1 cellular context compared by ENCODE assay signal in the genomic region with DNA sequence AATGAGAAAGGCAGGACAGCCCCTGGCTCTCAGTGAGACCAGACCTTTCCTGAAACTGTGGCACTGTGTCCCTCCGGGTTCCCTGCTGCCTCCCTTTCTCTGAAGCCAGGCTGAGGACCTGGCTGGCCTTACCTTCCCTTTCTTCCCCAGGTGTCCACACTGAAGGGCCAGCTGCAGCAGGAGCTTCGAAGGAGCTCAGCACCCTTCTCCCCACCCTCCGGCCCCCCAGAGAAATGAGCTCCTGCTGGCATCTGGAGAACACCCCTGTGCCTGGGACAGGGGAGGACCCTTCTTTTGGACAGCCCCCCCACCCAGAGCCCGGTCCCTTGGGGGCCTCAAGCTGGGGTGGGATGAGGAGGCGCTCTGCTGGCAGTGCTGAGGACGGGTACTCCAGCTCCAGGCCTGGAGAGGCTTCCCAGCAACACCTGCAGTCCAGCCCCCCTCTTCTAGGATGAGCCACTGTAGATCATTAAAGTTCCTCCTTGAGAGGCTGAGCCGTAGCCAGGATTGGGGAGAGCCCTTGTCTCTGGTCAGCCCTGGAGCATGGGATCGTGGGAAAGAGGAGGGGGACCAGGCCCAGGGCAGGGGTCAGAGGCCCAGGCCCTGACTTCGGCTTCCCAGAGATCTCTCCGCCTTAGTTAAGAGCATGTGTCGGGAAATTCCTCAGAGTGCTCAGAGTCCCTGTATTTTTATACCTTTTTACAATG.
TF ChIP-seq lines count a peak whose summit lies in the region.

No MANE protein-coding gene starts in this region.

TF ChIP-seq in GM23338, 12 proteins besides CTCF, POLR2A, EP300 and RAD21:
- TF ChIP-seq JUNB (IDR thresholded peaks at IDR 0.05; ENCODE audit: unreplicated experiment) (no peak), EZH2 (IDR thresholded peaks at IDR 0.05; ENCODE audit: low read depth, unreplicated experiment) (no peak), ETS1 (IDR thresholded peaks at IDR 0.05) (no peak), REST (IDR thresholded peaks at IDR 0.05; ENCODE audit: unreplicated experiment) (no peak), ZNF462 (CRISPR knock-in tag; IDR thresholded peaks at IDR 0.05) (no peak), CREB1 (CRISPR knock-in tag; IDR thresholded peaks at IDR 0.05; ENCODE audit: low read depth) (no peak), STAT1 (IDR thresholded peaks at IDR 0.05; ENCODE audit: unreplicated experiment) (no peak), EZH2phosphoT487 (IDR thresholded peaks at IDR 0.05; ENCODE audit: unreplicated experiment) (no peak), NANOG (IDR thresholded peaks at IDR 0.05; ENCODE audit: borderline replicate concordance) (no peak), ZNF114 (CRISPR knock-in tag; IDR thresholded peaks at IDR 0.05) (no peak), ZNF331 (CRISPR knock-in tag; IDR thresholded peaks at IDR 0.05; ENCODE audit: low read depth) (no peak), POLR2AphosphoS5 (IDR thresholded peaks at IDR 0.05; ENCODE audit: low read depth) (no peak)
